ENCODE assay signal across 1 cellular context in the genomic region with DNA sequence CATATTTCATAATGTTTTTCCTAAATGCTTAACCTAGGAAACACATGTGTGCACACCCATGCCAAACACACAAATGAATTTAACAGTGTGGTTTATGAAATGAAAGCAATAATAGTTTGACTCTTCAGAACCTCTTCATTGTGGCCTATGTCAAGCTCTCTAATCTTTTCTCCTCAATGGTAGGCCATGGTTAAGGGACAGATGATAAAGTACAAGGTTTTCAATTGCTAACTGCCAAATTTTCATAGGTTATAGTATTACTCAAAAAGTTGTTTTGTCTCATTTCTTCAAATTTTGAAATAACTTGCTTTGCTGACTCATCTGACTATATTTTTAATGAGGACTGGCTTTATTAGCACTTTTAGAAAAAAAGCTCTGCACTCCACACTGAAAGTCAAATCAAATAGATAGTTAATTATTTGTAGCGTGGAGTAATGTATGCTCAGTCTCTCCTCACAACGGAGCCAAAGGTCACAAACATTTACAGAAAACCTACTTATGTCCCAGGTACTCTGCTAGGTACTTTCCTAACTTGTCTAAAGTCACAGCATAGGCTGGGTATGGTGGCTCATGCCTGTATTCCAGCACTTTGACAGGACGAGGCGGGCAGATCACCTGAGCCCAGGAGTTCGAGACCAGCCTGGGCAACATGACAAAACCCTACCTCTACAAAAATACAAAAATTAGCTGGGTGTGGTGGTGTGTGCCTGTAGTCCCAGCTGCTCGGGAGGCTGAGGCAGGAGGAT.
TF ChIP-seq lines count a peak whose summit lies in the region.

No MANE protein-coding gene starts in this region.

TF ChIP-seq in HepG2, 621 proteins besides CTCF, POLR2A, EP300 and RAD21 (continued from another document and continues in another):
- TF ChIP-seq, protein P1, sequence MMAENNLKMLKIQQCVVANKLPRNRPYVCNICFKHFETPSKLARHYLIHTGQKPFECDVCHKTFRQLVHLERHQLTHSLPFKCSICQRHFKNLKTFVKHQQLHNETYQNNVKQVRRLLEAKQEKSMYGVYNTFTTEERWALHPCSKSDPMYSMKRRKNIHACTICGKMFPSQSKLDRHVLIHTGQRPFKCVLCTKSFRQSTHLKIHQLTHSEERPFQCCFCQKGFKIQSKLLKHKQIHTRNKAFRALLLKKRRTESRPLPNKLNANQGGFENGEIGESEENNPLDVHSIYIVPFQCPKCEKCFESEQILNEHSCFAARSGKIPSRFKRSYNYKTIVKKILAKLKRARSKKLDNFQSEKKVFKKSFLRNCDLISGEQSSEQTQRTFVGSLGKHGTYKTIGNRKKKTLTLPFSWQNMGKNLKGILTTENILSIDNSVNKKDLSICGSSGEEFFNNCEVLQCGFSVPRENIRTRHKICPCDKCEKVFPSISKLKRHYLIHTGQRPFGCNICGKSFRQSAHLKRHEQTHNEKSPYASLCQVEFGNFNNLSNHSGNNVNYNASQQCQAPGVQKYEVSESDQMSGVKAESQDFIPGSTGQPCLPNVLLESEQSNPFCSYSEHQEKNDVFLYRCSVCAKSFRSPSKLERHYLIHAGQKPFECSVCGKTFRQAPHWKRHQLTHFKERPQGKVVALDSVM (CRISPR knock-in tag; IDR thresholded peaks at IDR 0.05), result peak; percentile 69
- TF ChIP-seq ZBTB7A (CRISPR knock-in tag; IDR thresholded peaks at IDR 0.05), result no peak
- TF ChIP-seq TBP (CRISPR knock-in tag; IDR thresholded peaks at IDR 0.05), result no peak
- TF ChIP-seq PHF21A (CRISPR knock-in tag; IDR thresholded peaks at IDR 0.05), result 0 out of 2 replicates have a peak, but pooled peaks have one; percentile 45
- no peak for TF ChIP-seq NFYC (CRISPR knock-in tag; IDR thresholded peaks at IDR 0.05)
- TF ChIP-seq NR2F1 (CRISPR knock-in tag; IDR thresholded peaks at IDR 0.05), result peak in 1 of 2 experiments; percentile 75; a peak in 3 of 4 replicates
- TF ChIP-seq CBX1 (IDR thresholded peaks at IDR 0.05; ENCODE audit: low read depth), result no peak
- TF ChIP-seq, protein P2, sequence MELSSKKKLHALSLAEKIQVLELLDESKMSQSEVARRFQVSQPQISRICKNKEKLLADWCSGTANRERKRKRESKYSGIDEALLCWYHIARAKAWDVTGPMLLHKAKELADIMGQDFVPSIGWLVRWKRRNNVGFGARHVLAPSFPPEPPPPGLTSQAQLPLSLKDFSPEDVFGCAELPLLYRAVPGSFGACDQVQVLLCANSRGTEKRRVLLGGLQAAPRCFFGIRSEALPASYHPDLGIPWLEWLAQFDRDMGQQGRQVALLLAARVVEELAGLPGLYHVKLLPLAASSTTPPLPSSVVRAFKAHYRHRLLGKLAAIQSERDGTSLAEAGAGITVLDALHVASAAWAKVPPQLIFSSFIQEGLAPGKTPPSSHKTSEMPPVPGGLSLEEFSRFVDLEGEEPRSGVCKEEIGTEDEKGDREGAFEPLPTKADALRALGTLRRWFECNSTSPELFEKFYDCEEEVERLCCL (CRISPR knock-in tag; IDR thresholded peaks at IDR 0.05; ENCODE audit: borderline replicate concordance), result no peak
- no peak for TF ChIP-seq ZFP41 (CRISPR knock-in tag; IDR thresholded peaks at IDR 0.05; ENCODE audit: borderline replicate concordance)
- peak; percentile 58; the same call in 1 of the 2 replicates for TF ChIP-seq ZNF652 (CRISPR knock-in tag; IDR thresholded peaks at IDR 0.05; ENCODE audit: borderline replicate concordance, low read depth)
- TF ChIP-seq, protein P3, sequence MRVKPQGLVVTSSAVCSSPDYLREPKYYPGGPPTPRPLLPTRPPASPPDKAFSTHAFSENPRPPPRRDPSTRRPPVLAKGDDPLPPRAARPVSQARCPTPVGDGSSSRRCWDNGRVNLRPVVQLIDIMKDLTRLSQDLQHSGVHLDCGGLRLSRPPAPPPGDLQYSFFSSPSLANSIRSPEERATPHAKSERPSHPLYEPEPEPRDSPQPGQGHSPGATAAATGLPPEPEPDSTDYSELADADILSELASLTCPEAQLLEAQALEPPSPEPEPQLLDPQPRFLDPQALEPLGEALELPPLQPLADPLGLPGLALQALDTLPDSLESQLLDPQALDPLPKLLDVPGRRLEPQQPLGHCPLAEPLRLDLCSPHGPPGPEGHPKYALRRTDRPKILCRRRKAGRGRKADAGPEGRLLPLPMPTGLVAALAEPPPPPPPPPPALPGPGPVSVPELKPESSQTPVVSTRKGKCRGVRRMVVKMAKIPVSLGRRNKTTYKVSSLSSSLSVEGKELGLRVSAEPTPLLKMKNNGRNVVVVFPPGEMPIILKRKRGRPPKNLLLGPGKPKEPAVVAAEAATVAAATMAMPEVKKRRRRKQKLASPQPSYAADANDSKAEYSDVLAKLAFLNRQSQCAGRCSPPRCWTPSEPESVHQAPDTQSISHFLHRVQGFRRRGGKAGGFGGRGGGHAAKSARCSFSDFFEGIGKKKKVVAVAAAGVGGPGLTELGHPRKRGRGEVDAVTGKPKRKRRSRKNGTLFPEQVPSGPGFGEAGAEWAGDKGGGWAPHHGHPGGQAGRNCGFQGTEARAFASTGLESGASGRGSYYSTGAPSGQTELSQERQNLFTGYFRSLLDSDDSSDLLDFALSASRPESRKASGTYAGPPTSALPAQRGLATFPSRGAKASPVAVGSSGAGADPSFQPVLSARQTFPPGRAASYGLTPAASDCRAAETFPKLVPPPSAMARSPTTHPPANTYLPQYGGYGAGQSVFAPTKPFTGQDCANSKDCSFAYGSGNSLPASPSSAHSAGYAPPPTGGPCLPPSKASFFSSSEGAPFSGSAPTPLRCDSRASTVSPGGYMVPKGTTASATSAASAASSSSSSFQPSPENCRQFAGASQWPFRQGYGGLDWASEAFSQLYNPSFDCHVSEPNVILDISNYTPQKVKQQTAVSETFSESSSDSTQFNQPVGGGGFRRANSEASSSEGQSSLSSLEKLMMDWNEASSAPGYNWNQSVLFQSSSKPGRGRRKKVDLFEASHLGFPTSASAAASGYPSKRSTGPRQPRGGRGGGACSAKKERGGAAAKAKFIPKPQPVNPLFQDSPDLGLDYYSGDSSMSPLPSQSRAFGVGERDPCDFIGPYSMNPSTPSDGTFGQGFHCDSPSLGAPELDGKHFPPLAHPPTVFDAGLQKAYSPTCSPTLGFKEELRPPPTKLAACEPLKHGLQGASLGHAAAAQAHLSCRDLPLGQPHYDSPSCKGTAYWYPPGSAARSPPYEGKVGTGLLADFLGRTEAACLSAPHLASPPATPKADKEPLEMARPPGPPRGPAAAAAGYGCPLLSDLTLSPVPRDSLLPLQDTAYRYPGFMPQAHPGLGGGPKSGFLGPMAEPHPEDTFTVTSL (CRISPR knock-in tag; IDR thresholded peaks at IDR 0.05; ENCODE audit: borderline replicate concordance), result peak; percentile 20; the same call in 1 of the 2 replicates
- 0 out of 2 replicates have a peak, but pooled peaks have one; percentile 42 for TF ChIP-seq TBX2 (CRISPR knock-in tag; IDR thresholded peaks at IDR 0.05; ENCODE audit: borderline replicate concordance)
- TF ChIP-seq MED8 (CRISPR knock-in tag; IDR thresholded peaks at IDR 0.05; ENCODE audit: insufficient replicate concordance), result no peak
- TF ChIP-seq ZNF614 (CRISPR knock-in tag; IDR thresholded peaks at IDR 0.05; ENCODE audit: borderline replicate concordance), result peak; percentile 80
- peak; percentile 75 for TF ChIP-seq SAP130 (CRISPR knock-in tag; IDR thresholded peaks at IDR 0.05; ENCODE audit: low read depth)
- TF ChIP-seq HNF4A (CRISPR knock-in tag; IDR thresholded peaks at IDR 0.05), result peak; percentile 81
- TF ChIP-seq ZNF441 (CRISPR knock-in tag; IDR thresholded peaks at IDR 0.05; ENCODE audit: borderline replicate concordance), result peak; percentile 45; the same call in 1 of the 2 replicates
- TF ChIP-seq ZNF788 (CRISPR knock-in tag; IDR thresholded peaks at IDR 0.05; ENCODE audit: borderline replicate concordance), result peak; percentile 18; the same call in 1 of the 2 replicates
- peak; percentile 38; the same call in 1 of the 2 replicates for TF ChIP-seq CHD4 (IDR thresholded peaks at IDR 0.05; ENCODE audit: borderline replicate concordance, low read length)
- peak; percentile 94 for TF ChIP-seq PPARG (CRISPR knock-in tag; conservative IDR thresholded peaks at IDR 0.05)
- peak; percentile 64; the same call in 1 of the 2 replicates for TF ChIP-seq ZNF264 (CRISPR knock-in tag; IDR thresholded peaks at IDR 0.05)
- TF ChIP-seq CENPT (CRISPR knock-in tag; IDR thresholded peaks at IDR 0.05; ENCODE audit: low read depth), result no peak
- TF ChIP-seq HNRNPUL1 (IDR thresholded peaks at IDR 0.05; ENCODE audit: low read depth, low read length), result peak; percentile 56; the same call in 1 of the 2 replicates
- TF ChIP-seq NR2F2 (IDR thresholded peaks at IDR 0.05; ENCODE audit: borderline replicate concordance, low read depth), result no peak
- TF ChIP-seq ZSCAN12 (CRISPR knock-in tag; IDR thresholded peaks at IDR 0.05), result 0 out of 2 replicates have a peak, but pooled peaks have one; percentile 18
- peak; percentile 44; the same call in 1 of the 2 replicates for TF ChIP-seq NCOA2 (CRISPR knock-in tag; IDR thresholded peaks at IDR 0.05)
- no peak for TF ChIP-seq ESRRA (CRISPR knock-in tag; IDR thresholded peaks at IDR 0.05; ENCODE audit: low read depth)
- no peak for TF ChIP-seq ZNF263 (CRISPR knock-in tag; IDR thresholded peaks at IDR 0.05)
- TF ChIP-seq FOXJ3 (CRISPR knock-in tag; IDR thresholded peaks at IDR 0.05; ENCODE audit: borderline replicate concordance), result peak; percentile 65; the same call in 1 of the 2 replicates
- TF ChIP-seq ZNF629 (CRISPR knock-in tag; conservative IDR thresholded peaks at IDR 0.05), result peak; percentile 42; the same call in 1 of the 2 replicates
- peak; percentile 81 for TF ChIP-seq ZMYM3 (CRISPR knock-in tag; IDR thresholded peaks at IDR 0.05)
- TF ChIP-seq, protein P4, sequence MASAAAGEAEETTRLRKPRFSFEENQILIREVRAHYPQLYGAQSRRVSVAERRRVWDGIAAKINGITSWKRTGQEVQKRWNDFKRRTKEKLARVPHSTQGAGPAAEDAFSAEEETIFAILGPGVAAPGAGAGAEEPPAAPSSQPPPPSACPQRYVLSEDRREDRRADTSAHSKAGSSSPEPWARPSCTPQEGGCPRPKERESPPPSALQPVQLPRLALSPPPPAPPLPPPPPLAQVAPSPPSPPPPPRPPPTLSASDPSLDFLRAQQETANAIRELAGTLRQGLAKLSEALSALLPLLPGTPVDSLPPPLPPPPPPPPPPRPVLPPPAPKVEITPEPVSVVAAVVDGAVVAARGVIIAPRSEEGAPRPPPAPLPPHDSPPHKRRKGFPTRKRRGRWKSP (CRISPR knock-in tag; IDR thresholded peaks at IDR 0.05), result 0 out of 2 replicates have a peak, but pooled peaks have one; percentile 37
- TF ChIP-seq, protein P5, sequence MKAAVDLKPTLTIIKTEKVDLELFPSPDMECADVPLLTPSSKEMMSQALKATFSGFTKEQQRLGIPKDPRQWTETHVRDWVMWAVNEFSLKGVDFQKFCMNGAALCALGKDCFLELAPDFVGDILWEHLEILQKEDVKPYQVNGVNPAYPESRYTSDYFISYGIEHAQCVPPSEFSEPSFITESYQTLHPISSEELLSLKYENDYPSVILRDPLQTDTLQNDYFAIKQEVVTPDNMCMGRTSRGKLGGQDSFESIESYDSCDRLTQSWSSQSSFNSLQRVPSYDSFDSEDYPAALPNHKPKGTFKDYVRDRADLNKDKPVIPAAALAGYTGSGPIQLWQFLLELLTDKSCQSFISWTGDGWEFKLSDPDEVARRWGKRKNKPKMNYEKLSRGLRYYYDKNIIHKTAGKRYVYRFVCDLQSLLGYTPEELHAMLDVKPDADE (CRISPR knock-in tag; IDR thresholded peaks at IDR 0.05), result no peak
- TF ChIP-seq HOXD1 (CRISPR knock-in tag; IDR thresholded peaks at IDR 0.05), result peak; percentile 32; the same call in 1 of the 2 replicates
- TF ChIP-seq, protein P6, sequence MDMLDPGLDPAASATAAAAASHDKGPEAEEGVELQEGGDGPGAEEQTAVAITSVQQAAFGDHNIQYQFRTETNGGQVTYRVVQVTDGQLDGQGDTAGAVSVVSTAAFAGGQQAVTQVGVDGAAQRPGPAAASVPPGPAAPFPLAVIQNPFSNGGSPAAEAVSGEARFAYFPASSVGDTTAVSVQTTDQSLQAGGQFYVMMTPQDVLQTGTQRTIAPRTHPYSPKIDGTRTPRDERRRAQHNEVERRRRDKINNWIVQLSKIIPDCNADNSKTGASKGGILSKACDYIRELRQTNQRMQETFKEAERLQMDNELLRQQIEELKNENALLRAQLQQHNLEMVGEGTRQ (IDR thresholded peaks at IDR 0.05; ENCODE audit: low read depth, low read length), result no peak
- TF ChIP-seq, protein P6 (CRISPR knock-in tag; IDR thresholded peaks at IDR 0.05; ENCODE audit: borderline replicate concordance), result no peak
- TF ChIP-seq ZBTB3 (CRISPR knock-in tag; IDR thresholded peaks at IDR 0.05; ENCODE audit: borderline replicate concordance, low read depth), result 0 out of 2 replicates have a peak, but pooled peaks have one; percentile 9
- TF ChIP-seq, protein P7, sequence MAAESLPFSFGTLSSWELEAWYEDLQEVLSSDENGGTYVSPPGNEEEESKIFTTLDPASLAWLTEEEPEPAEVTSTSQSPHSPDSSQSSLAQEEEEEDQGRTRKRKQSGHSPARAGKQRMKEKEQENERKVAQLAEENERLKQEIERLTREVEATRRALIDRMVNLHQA (CRISPR knock-in tag; IDR thresholded peaks at IDR 0.05), result no peak
- TF ChIP-seq, protein P8, sequence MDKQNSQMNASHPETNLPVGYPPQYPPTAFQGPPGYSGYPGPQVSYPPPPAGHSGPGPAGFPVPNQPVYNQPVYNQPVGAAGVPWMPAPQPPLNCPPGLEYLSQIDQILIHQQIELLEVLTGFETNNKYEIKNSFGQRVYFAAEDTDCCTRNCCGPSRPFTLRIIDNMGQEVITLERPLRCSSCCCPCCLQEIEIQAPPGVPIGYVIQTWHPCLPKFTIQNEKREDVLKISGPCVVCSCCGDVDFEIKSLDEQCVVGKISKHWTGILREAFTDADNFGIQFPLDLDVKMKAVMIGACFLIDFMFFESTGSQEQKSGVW (CRISPR knock-in tag; IDR thresholded peaks at IDR 0.05; ENCODE audit: borderline replicate concordance), result no peak
- no peak for TF ChIP-seq ZNF841 (CRISPR knock-in tag; IDR thresholded peaks at IDR 0.05; ENCODE audit: borderline replicate concordance)
- TF ChIP-seq KMT2B (CRISPR knock-in tag; IDR thresholded peaks at IDR 0.05), result peak; percentile 35; the same call in 1 of the 2 replicates
